Comparison of ENCODE assay signal across 8 cellular contexts in the genomic region with DNA sequence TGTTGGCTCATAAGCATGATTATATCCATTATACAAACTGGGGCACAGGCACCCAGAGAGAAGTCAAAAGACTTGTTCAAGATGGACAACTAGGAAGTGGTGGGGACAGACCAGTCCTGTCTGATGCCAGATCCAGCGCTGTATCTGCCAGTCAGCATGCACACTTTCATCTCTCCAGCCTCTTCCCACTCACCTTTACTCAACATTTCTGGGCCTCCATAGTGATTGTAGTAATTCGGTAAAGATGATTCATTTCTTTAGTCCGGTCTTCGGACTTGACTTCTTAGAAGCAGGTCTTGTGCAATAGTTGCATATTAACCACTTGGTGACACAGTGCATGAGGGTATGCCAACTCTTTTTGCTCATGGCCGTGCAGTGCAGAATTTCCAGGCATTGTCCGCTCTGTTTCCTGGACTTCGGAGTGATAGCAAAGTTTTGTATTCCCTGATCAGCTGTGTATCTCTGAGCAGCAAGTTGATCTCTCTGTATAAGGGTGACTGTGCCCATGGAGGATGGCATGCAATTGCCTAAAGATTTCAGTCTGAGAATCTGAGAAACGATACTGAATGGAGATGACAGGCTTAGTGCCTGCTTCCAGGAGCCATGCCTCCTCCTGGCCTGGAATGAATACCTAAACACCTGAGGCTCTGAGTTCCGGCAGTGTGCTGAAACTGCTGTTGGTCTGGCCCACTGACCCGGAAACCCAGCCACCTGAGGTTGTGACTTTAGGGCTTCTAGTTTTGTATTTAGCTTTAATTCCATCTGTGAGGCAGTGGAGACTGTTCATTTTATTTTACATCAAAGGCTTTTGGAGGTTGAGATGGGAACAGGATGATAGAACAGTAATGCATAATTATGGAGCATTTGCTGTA. TPM values are rescaled to one million over a fixed set of nuclear protein-coding genes. Genes with fewer than 3 reads are reported as not detected.
DNase-seq lines count a peak whose midpoint lies in the region; ATAC-seq and TF ChIP-seq lines count a peak whose summit lies in the region.

No MANE protein-coding gene starts in this region.

- CTCF ChIA-PET in IMR-90 (lab: Yijun Ruan, JAX): no interaction called here

- peak overlapping the region; percentile 70 for H3K4me3 Mint-ChIP-seq in activated T-cell treated with anti-CD3 and anti-CD28 coated beads, Interleukin-2, amount 50 U/mL, for 4 hours
- H3K4me3 Mint-ChIP-seq in mesothelial cell of epicardium: no peak overlapping the region

- no peak overlapping the region for H3K4me3 ChIP-seq in IMR-90 (ENCODE audit: insufficient read depth, low read depth, low read length)
- H3K4me3 ChIP-seq in astrocyte of the spinal cord (ENCODE audit: low read depth, low read length): no peak overlapping the region
- no peak overlapping the region for H3K4me3 ChIP-seq in muscle layer of duodenum (ENCODE audit: low read depth in 1 of 2, low read length in 2 of 2)

- no peaks in the 10 kb centered on the region for H3K27me3 ChIP-seq in IMR-90 (ENCODE audit: control insufficient read depth, insufficient read depth, low read length)
- H3K27me3 ChIP-seq in muscle layer of duodenum (ENCODE audit: low read depth, low read length): no peaks in the 10 kb centered on the region

- H3K36me3 Mint-ChIP-seq in activated T-cell treated with anti-CD3 and anti-CD28 coated beads, Interleukin-2, amount 50 U/mL, for 4 hours (ENCODE audit: insufficient read depth): no peaks in the 10 kb centered on the region
- H3K36me3 Mint-ChIP-seq in mesothelial cell of epicardium: no peaks in the 10 kb centered on the region

- DNase-seq in activated T-cell treated with anti-CD3 and anti-CD28 coated beads, Interleukin-2, amount 50 U/mL, for 4 hours: no peak
- DNase-seq in activated T-cell treated with anti-CD3 and anti-CD28 coated beads for 4 hours (no peak), IMR-90 (peak; percentile 85), astrocyte of the spinal cord (ENCODE audit: low read depth, low spot score) (peak; percentile 75), NCI-H2227 (lab: John Stamatoyannopoulos, UW; ENCODE audit: unreplicated experiment) (no peak), mesothelial cell of epicardium (ENCODE audit: low spot score in 2 of 2, unreplicated experiment in 2 of 2) (no peak), superior temporal gyrus (ENCODE audit: extremely low spot score) (no peak)

- intact Hi-C loops in IMR-90 (cut with micrococcal nuclease): loop anchor here (1.0 to 2.0 kb wide), 2 partner anchors 15 to 38 kb away; no protein-coding TSS in a partner anchor

- no peak for ATAC-seq in activated T-cell treated with anti-CD3 and anti-CD28 coated beads, Interleukin-2, amount 50 U/mL, for 4 hours
- ATAC-seq in IMR-90 (ENCODE audit: low read depth): no peak; the same call in none of the 2 replicates

- TF ChIP-seq POLR2A in IMR-90 (IDR thresholded peaks at IDR 0.05; ENCODE audit: low read depth, low read length): no peak

- peak overlapping the region; percentile 75; the same call in 2 of the 3 replicates for H2BK15ac ChIP-seq in IMR-90 (ENCODE audit: low read depth, low read length)

- H2BK120ac ChIP-seq in IMR-90 (ENCODE audit: low read depth, low read length): peak overlapping the region; percentile 85

- peak overlapping the region; percentile 79 for H3K56ac ChIP-seq in IMR-90 (ENCODE audit: extremely low read depth, insufficient read depth, low read length)

- no peaks in the 10 kb centered on the region for H3K9me3 ChIP-seq in IMR-90 (ENCODE audit: control insufficient read depth, insufficient read depth, low read length)
- no peaks in the 10 kb centered on the region for H3K9me3 ChIP-seq in muscle layer of duodenum (ENCODE audit: control insufficient read depth in 1 of 2, low read length in 2 of 2)

- H3K4ac ChIP-seq in IMR-90 (ENCODE audit: low read depth, low read length): peak overlapping the region; percentile 87

- dilution Hi-C loops in IMR-90 (cut with HindIII; ENCODE audit: low sequenced_read_pairs, unreplicated experiment): no loop called here

- no peaks in the 10 kb centered on the region for H3K27me3 Mint-ChIP-seq in activated T-cell treated with anti-CD3 and anti-CD28 coated beads, Interleukin-2, amount 50 U/mL, for 4 hours (ENCODE audit: low read depth)
- no peaks in the 10 kb centered on the region for H3K27me3 Mint-ChIP-seq in mesothelial cell of epicardium (ENCODE audit: low read depth)

- peak overlapping the region; percentile 86 for H3K18ac ChIP-seq in IMR-90 (ENCODE audit: low read depth, low read length)

- peak overlapping the region; percentile 87 for H2AK5ac ChIP-seq in IMR-90 (ENCODE audit: low read depth, low read length)

- H3K4me2 ChIP-seq in IMR-90 (ENCODE audit: low read depth, low read length): peak overlapping the region; percentile 70

- peak overlapping the region; percentile 68 for H3K23ac ChIP-seq in IMR-90 (ENCODE audit: low read depth, low read length)

- POLR2A ChIA-PET in IMR-90 (lab: Charles Lee; ENCODE audit: unreplicated experiment): no interaction called here

- peaks cover 98% of the 10 kb centered on the region for H3K4me1 Mint-ChIP-seq in activated T-cell treated with anti-CD3 and anti-CD28 coated beads, Interleukin-2, amount 50 U/mL, for 4 hours (ENCODE audit: low read depth)
- peaks cover 35% of the 10 kb centered on the region for H3K4me1 Mint-ChIP-seq in mesothelial cell of epicardium

- peak overlapping the region; percentile 91 for H2BK20ac ChIP-seq in IMR-90 (ENCODE audit: low read depth, low read length)

- H3K14ac ChIP-seq in IMR-90 (replicated peaks; ENCODE audit: low read depth, low read length): peak overlapping the region; percentile 53

- in situ Hi-C loops in IMR-90 (cut with MboI; ENCODE audit: low sequenced_read_pairs) (no loop called here), astrocyte of the spinal cord (cut with HindIII; ENCODE audit: low sequenced_read_pairs) (no loop called here)

- H4K5ac ChIP-seq in IMR-90 (ENCODE audit: low read depth, low read length): peak overlapping the region; percentile 81

- peak overlapping the region; percentile 84 for H2AK9ac ChIP-seq in IMR-90 (replicated peaks; ENCODE audit: low read depth, low read length, poor library complexity)

- TF ChIP-seq RAD21 in IMR-90 (IDR thresholded peaks at IDR 0.05; ENCODE audit: low read length): no peak

- H3K27ac ChIP-seq in IMR-90 (ENCODE audit: insufficient read depth, low read length) (peak overlapping the region; percentile 77), muscle layer of duodenum (ENCODE audit: low read length) (peak overlapping the region; percentile 79)

- H3K27ac Mint-ChIP-seq in mesothelial cell of epicardium: no peak overlapping the region

- BruUV-seq in IMR-90 (replicated peaks; lab: Mats Ljungman, UMichigan): no TSS peak

- no peaks in the 10 kb centered on the region for H3K36me3 ChIP-seq in IMR-90 (ENCODE audit: control insufficient read depth, insufficient read depth, low read length)
- no peaks in the 10 kb centered on the region for H3K36me3 ChIP-seq in muscle layer of duodenum (ENCODE audit: control insufficient read depth in 1 of 2, insufficient read depth in 2 of 2, low read length in 2 of 2)

- H4K8ac ChIP-seq in IMR-90 (ENCODE audit: low read depth in 2 of 2, low read length in 2 of 2): peak overlapping the region; percentile 72 to 79; a peak in 3 of 4 replicates

- TF ChIP-seq CTCF in IMR-90 (conservative IDR thresholded peaks at IDR 0.05; ENCODE audit: low read depth, low read length) (no peak), astrocyte of the spinal cord (IDR thresholded peaks at IDR 0.05; ENCODE audit: low read depth, low read length) (no peak), mesothelial cell of epicardium (IDR thresholded peaks at IDR 0.05; ENCODE audit: unreplicated experiment) (no peak)

- H4K91ac ChIP-seq in IMR-90 (ENCODE audit: insufficient read depth, low read depth, low read length): peak overlapping the region; percentile 86

- peaks cover 41% of the 10 kb centered on the region for H3K9me1 ChIP-seq in IMR-90 (ENCODE audit: insufficient read depth, low read length)

- H4K20me1 ChIP-seq in IMR-90 (ENCODE audit: insufficient read depth, low read length): peaks cover 39% of the 10 kb centered on the region

- peak overlapping the region; percentile 88 for H2BK5ac ChIP-seq in IMR-90 (ENCODE audit: low read depth, low read length, poor library complexity, severe bottlenecking)

- H3K4me1 ChIP-seq in IMR-90 (ENCODE audit: control insufficient read depth, insufficient read depth, low read length) (peaks cover 40% of the 10 kb centered on the region), muscle layer of duodenum (ENCODE audit: control insufficient read depth in 1 of 2, insufficient read depth in 2 of 2, low read length in 2 of 2) (peaks cover 30 to 82% of the 10 kb centered on the region in 2 donors)

- WGBS in IMR-90 (ENCODE audit: extremely low coverage in 2 of 2, insufficient read length in 1 of 2), 2 experiments: 25% methylated on average over 4 of the region's 10 CpGs; no CpG with 5 or more reads in 1 of the 2 experiments

- H3K9ac ChIP-seq in IMR-90 (ENCODE audit: low read depth, low read length): no peak overlapping the region

- H2AFZ ChIP-seq in IMR-90 (replicated peaks; ENCODE audit: low read length, poor library complexity): no peak overlapping the region

- peaks cover 29 to 84% of the 10 kb centered on the region in 2 experiments for H3K79me1 ChIP-seq in IMR-90 (ENCODE audit: low read depth in 1 of 2, low read length in 2 of 2)

- H3K9me3 Mint-ChIP-seq in activated T-cell treated with anti-CD3 and anti-CD28 coated beads, Interleukin-2, amount 50 U/mL, for 4 hours: no peaks in the 10 kb centered on the region
- no peaks in the 10 kb centered on the region for H3K9me3 Mint-ChIP-seq in mesothelial cell of epicardium

TF ChIP-seq in IMR-90, 13 proteins besides CTCF, POLR2A, EP300 and RAD21:
- TF ChIP-seq BHLHE40 (IDR thresholded peaks at IDR 0.05; ENCODE audit: low read depth, low read length) (peak; percentile 34; the same call in 1 of the 2 replicates), MXI1 (IDR thresholded peaks at IDR 0.05; ENCODE audit: borderline replicate concordance, low read depth, low read length) (no peak), CEBPB (IDR thresholded peaks at IDR 0.05; ENCODE audit: low read depth, low read length) (peak; percentile 100), MAFK (IDR thresholded peaks at IDR 0.05; ENCODE audit: low read depth, low read length) (peak; percentile 43; the same call in 1 of the 2 replicates), FOS (IDR thresholded peaks at IDR 0.05; ENCODE audit: low read depth, low read length) (peak; percentile 58), RCOR1 (IDR thresholded peaks at IDR 0.05; ENCODE audit: insufficient replicate concordance, low read length) (no peak)

RNA-seq across cellular contexts. Expression of a gene that starts 39.0 kb away (rescaled TPM):
- total RNA-seq in activated T-cell treated with anti-CD3 and anti-CD28 coated beads, Interleukin-2, amount 50 U/mL, for 4 hours: 100 to 1,000 TPM in 1 of 3 donors, 10 to 100 TPM in 2; 83.9 to 101 (median 89.1) TPM
- total RNA-seq in IMR-90 (2012; rRNA removed) (50.4 and 58.6 TPM in 2 replicates), mesothelial cell of epicardium (41.0 to 48.3 TPM (median 45.0 TPM) in 3 replicates)
- 170 and 189 TPM in 2 replicates for polyA plus RNA-seq in IMR-90 (2012; rRNA removed)
- 173 and 231 TPM in 2 replicates for polyA plus RNA-seq in IMR-90 (2012; cell fraction: cytosol; rRNA removed)
- polyA plus RNA-seq in IMR-90 (2012; cell fraction: nucleus; rRNA removed; ENCODE audit: low replicate concordance): 130 and 137 TPM in 2 replicates

Comparison
In these comparisons a context has a peak if more than half of its experiments do, and no peak if none do; other contexts are left out.
1. DNase-seq: peak in IMR-90 (single experiment) and astrocyte of the spinal cord (single experiment); none in activated T-cell treated with anti-CD3 and anti-CD28 coated beads, Interleukin-2, amount 50 U/mL, for 4 hours (single experiment), activated T-cell treated with anti-CD3 and anti-CD28 coated beads for 4 hours (single experiment), NCI-H2227 (single experiment), mesothelial cell of epicardium (0 of 2) and superior temporal gyrus (single experiment).